In the genomic region with DNA sequence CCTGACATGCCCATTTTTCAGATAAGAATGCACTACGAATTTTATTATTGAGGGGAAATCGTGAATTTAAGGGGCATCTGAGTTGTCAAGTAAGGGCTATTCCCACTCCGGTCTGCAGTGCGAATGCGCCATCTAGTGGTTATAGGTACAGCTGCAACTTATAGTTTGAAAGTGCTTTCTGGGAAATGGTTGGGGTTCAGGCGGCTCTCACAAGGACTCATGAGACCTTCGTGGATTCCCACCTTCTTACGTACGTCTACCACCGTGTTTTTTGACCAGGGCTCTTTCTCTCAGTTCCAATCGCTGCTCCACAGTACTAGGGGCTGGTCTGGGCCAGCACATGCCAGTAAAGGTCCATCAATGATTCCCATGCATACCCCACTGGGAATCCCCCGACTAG, we compare ENCODE assay signal across 8 cellular contexts. TPM values are rescaled to one million over a fixed set of nuclear protein-coding genes. Genes with fewer than 3 reads are reported as not detected.
A peak's percentile ranks its signal among the peaks of the same experiment; 100 is the strongest.
DNase-seq lines count a peak whose midpoint lies in the region; ATAC-seq and TF ChIP-seq lines count a peak whose summit lies in the region.

No MANE protein-coding gene starts in this region.

- H3K9me3 Mint-ChIP-seq in CD14-positive monocyte: no peaks in the 10 kb centered on the region

- H3K9me3 ChIP-seq in neutrophil: no peaks in the 10 kb centered on the region

- intact Hi-C loops in CD14-positive monocyte (cut with micrococcal nuclease): loop anchor here (5.0 kb wide), 1 partner anchor 238 kb away; no protein-coding TSS in a partner anchor

- ATAC-seq in GM18861 (IDR thresholded peaks at IDR 0.05; ENCODE audit: unreplicated experiment): peak; percentile 42
- peak; percentile 69 for ATAC-seq in HG03280 (IDR thresholded peaks at IDR 0.05; ENCODE audit: unreplicated experiment)

- H3K4me1 ChIP-seq in neutrophil (ENCODE audit: control insufficient read depth in 1 of 2, insufficient read depth in 1 of 2, low read depth in 1 of 2, low read length in 1 of 2): no peaks in the 10 kb centered on the region

- H3K36me3 Mint-ChIP-seq in CD14-positive monocyte: peaks cover 53 to 71% of the 10 kb centered on the region in 2 donors

- peaks cover 15% of the 10 kb centered on the region for H3K4me1 Mint-ChIP-seq in CD14-positive monocyte

- no peak overlapping the region for H3K4me3 Mint-ChIP-seq in CD14-positive monocyte

- no peaks in the 10 kb centered on the region for H3K27me3 ChIP-seq in neutrophil

- H3K4me3 ChIP-seq in neutrophil (ENCODE audit: low read depth in 1 of 2, low read length in 1 of 2): no peak overlapping the region

- peaks cover 0 to 3% (median 0%) of the 10 kb centered on the region in 3 donors for H3K27me3 Mint-ChIP-seq in CD14-positive monocyte (ENCODE audit: low read depth in 3 of 3)

- peaks cover 89% of the 10 kb centered on the region for H3K36me3 ChIP-seq in neutrophil

- peak; percentile 57 for DNase-seq in CD14-positive monocyte (ENCODE audit: low spot score)
- DNase-seq in NCI-H69 (lab: John Stamatoyannopoulos, UW): peak; percentile 60
- DNase-seq in activated CD8-positive, alpha-beta memory T cell treated with anti-CD3 and anti-CD28 coated beads, Interleukin-2, amount 50 U/mL, for 4 hours: peak; percentile 53
- DNase-seq in fibroblast of gingiva (ENCODE audit: low read depth): peak; percentile 43
- no peak for DNase-seq in foreskin melanocyte

- H3K27ac ChIP-seq in neutrophil: no peak overlapping the region

- TF ChIP-seq CTCF in CD14-positive monocyte (IDR thresholded peaks at IDR 0.05) (peak; percentile 79), neutrophil (IDR thresholded peaks at IDR 0.05) (peak; percentile 74)

- H3K27ac Mint-ChIP-seq in CD14-positive monocyte: peak overlapping the region in 3 of 7 donors; percentile 54 to 69 (median 64)

RNA-seq across cellular contexts. Expression of gene MSL3, which starts 12.3 kb away (rescaled TPM):
- polyA plus RNA-seq in CD14-positive monocyte: 10 to 100 TPM; 65.5 to 86.0 TPM
